Comparison of ENCODE assay signal across 38 cellular contexts in genomic region chr12:26777236-26777635, GRCh38.
"Had no signal": no experiment of that assay in that cellular context is flagged by ENCODE, and none has a peak within 500 bp of the region (broad histone marks: within the 10 kb centered on the region; RNA-seq: fewer than 3 reads in every experiment).

No MANE protein-coding gene starts in this region.

- H3K4me1 Mint-ChIP-seq: activated naive CD4-positive, alpha-beta T cell treated with anti-CD3 and anti-CD28 coated beads, Interleukin-2, amount 10 ng/mL, durations not matched to agents 7 days and 5 days; activated naive CD8-positive, alpha-beta T cell treated with anti-CD3 and anti-CD28 coated beads, Interleukin-2, amount 10 ng/mL, durations not matched to agents 7 days and 5 days; activated T-helper 17 cell treated with anti-CD3 and anti-CD28 coated beads, Interleukin-2, amount 50 U/mL, for 72 hours; brain had no signal

- H3K27me3 ChIP-seq: adrenal gland, ascending aorta, body of pancreas, brain microvascular endothelial cell, breast epithelium, cardiac muscle cell had no signal

- H3K36me3 ChIP-seq: adrenal gland, ascending aorta, brain microvascular endothelial cell, breast epithelium, cardiac muscle cell had no signal

- H3K27ac Mint-ChIP-seq: activated naive CD4-positive, alpha-beta T cell treated with anti-CD3 and anti-CD28 coated beads for 36 hours; activated naive CD4-positive, alpha-beta T cell treated with anti-CD3 and anti-CD28 coated beads, Interleukin-2, amount 10 ng/mL, durations not matched to agents 7 days and 5 days; activated naive CD4-positive, alpha-beta T cell treated with anti-CD3 and anti-CD28 coated beads, Interleukin-2, amount 50 U/mL, for 24 hours; activated naive CD4-positive, alpha-beta T cell treated with anti-CD3 and anti-CD28 coated beads, Interleukin-2, amount 50 U/mL, for 72 hours; activated naive CD8-positive, alpha-beta T cell; activated naive CD8-positive, alpha-beta T cell treated with anti-CD3 and anti-CD28 coated beads for 36 hours; activated naive CD8-positive, alpha-beta T cell treated with anti-CD3 and anti-CD28 coated beads, Interleukin-2, amount 10 ng/mL, durations not matched to agents 7 days and 5 days; activated naive CD8-positive, alpha-beta T cell treated with anti-CD3 and anti-CD28 coated beads, Interleukin-2, amount 50 U/mL, for 24 hours; activated T-cell treated with anti-CD3 and anti-CD28 coated beads, Interleukin-2, amount 50 U/mL, for 24 hours; activated T-cell treated with anti-CD3 and anti-CD28 coated beads, Interleukin-2, amount 50 U/mL, for 72 hours; activated T-helper 1 cell treated with anti-CD3 and anti-CD28 coated beads, Interleukin-12 subunit alpha, Interleukin-12 subunit beta, Interleukin-2, Interleukin-4 antibody, amounts not matched to agents 30 ng/mL and 10 ng/mL and 1 ng/mL, durations not matched to agents 14 hours and 24 hours and 36 hours; activated T-helper 17 cell treated with anti-CD3 and anti-CD28 coated beads, Interleukin-2, amount 50 U/mL, for 72 hours; activated T-helper 2 cell treated with anti-CD3 and anti-CD28 coated beads, Interferon-gamma antibody, Interleukin-2, Interleukin-4, amounts not matched to agents 10 μg/mL and 5 μg/mL and 100 μg/mL, durations not matched to agents 14 hours and 24 hours and 36 hours; brain had no signal

- H3K4me1 ChIP-seq: ascending aorta, body of pancreas, breast epithelium had no signal

- H3K4me3 Mint-ChIP-seq: activated naive CD4-positive, alpha-beta T cell treated with anti-CD3 and anti-CD28 coated beads for 36 hours; activated naive CD4-positive, alpha-beta T cell treated with anti-CD3 and anti-CD28 coated beads, Interleukin-2, amount 10 ng/mL, durations not matched to agents 7 days and 5 days; activated naive CD4-positive, alpha-beta T cell treated with anti-CD3 and anti-CD28 coated beads, Interleukin-2, amount 50 U/mL, for 24 hours; activated naive CD8-positive, alpha-beta T cell; activated naive CD8-positive, alpha-beta T cell treated with anti-CD3 and anti-CD28 coated beads for 36 hours; activated naive CD8-positive, alpha-beta T cell treated with anti-CD3 and anti-CD28 coated beads, Interleukin-2, amount 10 ng/mL, durations not matched to agents 7 days and 5 days; activated naive CD8-positive, alpha-beta T cell treated with anti-CD3 and anti-CD28 coated beads, Interleukin-2, amount 50 U/mL, for 24 hours; activated T-cell treated with anti-CD3 and anti-CD28 coated beads, Interleukin-2, amount 50 U/mL, for 24 hours; activated T-cell treated with anti-CD3 and anti-CD28 coated beads, Interleukin-2, amount 50 U/mL, for 4 hours; activated T-cell treated with anti-CD3 and anti-CD28 coated beads, Interleukin-2, amount 50 U/mL, for 72 hours; activated T-helper 1 cell treated with anti-CD3 and anti-CD28 coated beads, Interleukin-12 subunit alpha, Interleukin-12 subunit beta, Interleukin-2, Interleukin-4 antibody, amounts not matched to agents 30 ng/mL and 10 ng/mL and 1 ng/mL, durations not matched to agents 14 hours and 24 hours and 36 hours; activated T-helper 17 cell treated with anti-CD3 and anti-CD28 coated beads, Interleukin-2, amount 50 U/mL, for 72 hours; brain; central memory CD8-positive, alpha-beta T cell had no signal

- H3K27me3 Mint-ChIP-seq: activated naive CD4-positive, alpha-beta T cell treated with anti-CD3 and anti-CD28 coated beads, Interleukin-2, amount 10 ng/mL, durations not matched to agents 7 days and 5 days; activated naive CD4-positive, alpha-beta T cell treated with anti-CD3 and anti-CD28 coated beads, Interleukin-2, amount 50 U/mL, for 24 hours; activated naive CD8-positive, alpha-beta T cell; activated naive CD8-positive, alpha-beta T cell treated with anti-CD3 and anti-CD28 coated beads for 36 hours; activated naive CD8-positive, alpha-beta T cell treated with anti-CD3 and anti-CD28 coated beads, Interleukin-2, amount 10 ng/mL, durations not matched to agents 7 days and 5 days; activated naive CD8-positive, alpha-beta T cell treated with anti-CD3 and anti-CD28 coated beads, Interleukin-2, amount 50 U/mL, for 24 hours; activated T-cell treated with anti-CD3 and anti-CD28 coated beads, Interleukin-2, amount 50 U/mL, for 24 hours; activated T-helper 17 cell treated with anti-CD3 and anti-CD28 coated beads, Interleukin-2, amount 50 U/mL, for 72 hours; brain; central memory CD8-positive, alpha-beta T cell had no signal

- H3K4me3 ChIP-seq: adrenal gland, ascending aorta, body of pancreas, breast epithelium, cardiac muscle cell had no signal

- DNase-seq: activated effector memory CD4-positive, alpha-beta T cell treated with anti-CD3 and anti-CD28 coated beads, Interleukin-2, amount 50 U/mL, for 16 hours; activated effector memory CD4-positive, alpha-beta T cell treated with Interleukin-2 at 50 U/mL for 16 hours; activated gamma-delta T cell; activated naive CD4-positive, alpha-beta T cell; activated naive CD4-positive, alpha-beta T cell treated with anti-CD3 and anti-CD28 coated beads for 36 hours; activated naive CD4-positive, alpha-beta T cell treated with anti-CD3 and anti-CD28 coated beads, Interleukin-2, amount 10 ng/mL, durations not matched to agents 7 days and 5 days; activated naive CD4-positive, alpha-beta T cell treated with anti-CD3 and anti-CD28 coated beads, Interleukin-2, amount 50 U/mL, for 16 hours; activated naive CD4-positive, alpha-beta T cell treated with Interleukin-2 at 50 U/mL for 16 hours; activated naive CD8-positive, alpha-beta T cell treated with anti-CD3 and anti-CD28 coated beads for 36 hours; activated naive CD8-positive, alpha-beta T cell treated with anti-CD3 and anti-CD28 coated beads, Interleukin-2, amount 10 ng/mL, durations not matched to agents 7 days and 5 days; activated naive CD8-positive, alpha-beta T cell treated with anti-CD3 and anti-CD28 coated beads, Interleukin-2, amount 50 U/mL, for 24 hours; activated T-cell treated with anti-CD3 and anti-CD28 coated beads for 4 hours; activated T-cell treated with anti-CD3 and anti-CD28 coated beads, Interleukin-2, amount 50 U/mL, for 1 hour; activated T-cell treated with anti-CD3 and anti-CD28 coated beads, Interleukin-2, amount 50 U/mL, for 24 hours; activated T-cell treated with anti-CD3 and anti-CD28 coated beads, Interleukin-2, amount 50 U/mL, for 4 hours; activated T-cell treated with anti-CD3 and anti-CD28 coated beads, Interleukin-2, amount 50 U/mL, for 48 hours; activated T-cell treated with anti-CD3 and anti-CD28 coated beads, Interleukin-2, amount 50 U/mL, for 72 hours; adrenal gland; amniotic stem cell; amygdala; anterior cingulate cortex; aorta; body of pancreas; brain microvascular endothelial cell; caudate nucleus; central memory CD4-positive, alpha-beta T cell; cerebellar nuclear complex had no signal

- H3K27ac ChIP-seq: adrenal gland, ascending aorta, body of pancreas, brain microvascular endothelial cell, breast epithelium, cardiac muscle cell had no signal
